ENCODE assay signal across 18 cellular contexts in genomic region chr17:54902017-54902416, GRCh38. TPM values are rescaled to one million over a fixed set of nuclear protein-coding genes. Genes with fewer than 3 reads are reported as not detected.
A peak's percentile ranks its signal among the peaks of the same experiment; 100 is the strongest.
DNase-seq lines count a peak whose midpoint lies in the region; ATAC-seq and TF ChIP-seq lines count a peak whose summit lies in the region.
"Had no signal": no experiment of that assay in that cellular context is flagged by ENCODE, and none has a peak within 500 bp of the region (broad histone marks: within the 10 kb centered on the region; RNA-seq: fewer than 3 reads in every experiment).

No MANE protein-coding gene starts in this region.

- H3K4me1 ChIP-seq in H9 (ENCODE audit: insufficient read depth, low read length) (peaks cover 3% of the 10 kb centered on the region; the same call in 1 of the 2 replicates), ascending aorta (no peaks in the 10 kb centered on the region), iPS-20b (ENCODE audit: insufficient read depth, low read length) (peaks cover 18% of the 10 kb centered on the region), trophoblast cell (ENCODE audit: control insufficient read depth in 1 of 2, insufficient read depth in 2 of 2, low read length in 2 of 2) (peaks cover 3 to 6% of the 10 kb centered on the region in 2 experiments), prostate gland (replicated peaks) (peaks cover 13% of the 10 kb centered on the region)

- H3K23ac ChIP-seq in H9 (ENCODE audit: insufficient read length, low read depth, low read length): no peak overlapping the region
- no peak overlapping the region for H3K23ac ChIP-seq in trophoblast cell (ENCODE audit: low read length)

- peaks cover 26 to 33% of the 10 kb centered on the region in 2 experiments for H3K4me1 Mint-ChIP-seq in H9
- peaks cover 8% of the 10 kb centered on the region for H3K4me1 Mint-ChIP-seq in activated T-cell treated with anti-CD3 and anti-CD28 coated beads, Interleukin-2, amount 50 U/mL, for 4 hours (ENCODE audit: low read depth)

- H2BK5ac ChIP-seq in H9 (ENCODE audit: insufficient read length, low read length) (no peak overlapping the region), trophoblast cell (ENCODE audit: low read depth, low read length, poor library complexity) (no peak overlapping the region)

- H3K14ac ChIP-seq in H9 (ENCODE audit: insufficient read depth, low read length) (no peak overlapping the region), trophoblast cell (ENCODE audit: low read length) (no peak overlapping the region)

- H3K79me2 ChIP-seq in H9 (ENCODE audit: insufficient read depth, low read length) (peaks cover 11% of the 10 kb centered on the region; the same call in 1 of the 2 replicates), trophoblast cell (ENCODE audit: control insufficient read depth, insufficient read depth, low read length, poor library complexity) (no peaks in the 10 kb centered on the region)

- H3K27ac Mint-ChIP-seq in H9: peak overlapping the region in 2 of 3 experiments; percentile 52 to 61; a peak in 2 of 7 replicates
- H3K27ac Mint-ChIP-seq: activated CD8-positive, alpha-beta T cell treated with anti-CD3 and anti-CD28 coated beads, Interleukin-2, amount 10 ng/mL, durations not matched to agents 7 days and 5 days; activated T-helper 1 cell treated with anti-CD3 and anti-CD28 coated beads, Interleukin-12 subunit alpha, Interleukin-12 subunit beta, Interleukin-2, Interleukin-4 antibody, amounts not matched to agents 30 ng/mL and 10 ng/mL and 1 ng/mL, durations not matched to agents 14 hours and 24 hours and 36 hours had no signal

- H3T11ph ChIP-seq in H9 (ENCODE audit: low read length): no peak overlapping the region

- H3K79me1 ChIP-seq in H9 (ENCODE audit: insufficient read depth, low read depth, low read length, poor library complexity, severe bottlenecking): no peaks in the 10 kb centered on the region
- H3K79me1 ChIP-seq in trophoblast cell (ENCODE audit: low read length): peaks cover 2% of the 10 kb centered on the region

- H3K4me3 ChIP-seq in ascending aorta (peak overlapping the region; percentile 68 to 69), iPS-20b (ENCODE audit: low read length) (no peak overlapping the region; the same call in 1 of the 2 replicates), trophoblast cell (ENCODE audit: low read depth, low read length) (no peak overlapping the region), prostate gland (peak overlapping the region in 1 of 2 donors; percentile 50)

- H3K56ac ChIP-seq in H9 (ENCODE audit: insufficient read length, low read depth, low read length): no peak overlapping the region

- DNase-seq in H9 (no peak), ascending aorta (ENCODE audit: low spot score in 2 of 2) (no peak), trophoblast cell (no peak), posterior cingulate gyrus (no peak), prostate gland (ENCODE audit: low spot score) (no peak), OCI-M2 (lab: John Stamatoyannopoulos, UW; ENCODE audit: unreplicated experiment) (no peak)
- DNase-seq in activated T-cell treated with anti-CD3 and anti-CD28 coated beads, Interleukin-2, amount 50 U/mL, for 4 hours: no peak
- DNase-seq: activated CD8-positive, alpha-beta T cell treated with anti-CD3 and anti-CD28 coated beads, Interleukin-2, amount 10 ng/mL, durations not matched to agents 7 days and 5 days; AML-193; effector CD8-positive, alpha-beta T cell; hippocampal formation; left ventricle myocardium superior; OCI-M1; stimulated activated CD4-positive, alpha-beta T cell treated with anti-CD3 and anti-CD28 coated beads, Interleukin-2, amount 100 ng/mL, for 24 hours; WERI-Rb-1 had no signal

- H2AK5ac ChIP-seq in H9 (ENCODE audit: insufficient read length, low read length): no peak overlapping the region
- peak overlapping the region; percentile 47 for H2AK5ac ChIP-seq in trophoblast cell (ENCODE audit: low read length)

- H3K4me3 Mint-ChIP-seq in H9: peak overlapping the region in 1 of 2 experiments; percentile 92; a peak in 4 of 5 replicates
- H3K4me3 Mint-ChIP-seq in activated T-cell treated with anti-CD3 and anti-CD28 coated beads, Interleukin-2, amount 50 U/mL, for 4 hours: no peak overlapping the region
- H3K4me3 Mint-ChIP-seq: activated CD8-positive, alpha-beta T cell treated with anti-CD3 and anti-CD28 coated beads, Interleukin-2, amount 10 ng/mL, durations not matched to agents 7 days and 5 days; activated T-helper 1 cell treated with anti-CD3 and anti-CD28 coated beads, Interleukin-12 subunit alpha, Interleukin-12 subunit beta, Interleukin-2, Interleukin-4 antibody, amounts not matched to agents 30 ng/mL and 10 ng/mL and 1 ng/mL, durations not matched to agents 14 hours and 24 hours and 36 hours had no signal

- no peaks in the 10 kb centered on the region for H3K9me3 Mint-ChIP-seq in H9
- no peaks in the 10 kb centered on the region for H3K9me3 Mint-ChIP-seq in activated T-cell treated with anti-CD3 and anti-CD28 coated beads, Interleukin-2, amount 50 U/mL, for 4 hours
- H3K9me3 Mint-ChIP-seq: activated T-helper 1 cell treated with anti-CD3 and anti-CD28 coated beads, Interleukin-12 subunit alpha, Interleukin-12 subunit beta, Interleukin-2, Interleukin-4 antibody, amounts not matched to agents 30 ng/mL and 10 ng/mL and 1 ng/mL, durations not matched to agents 14 hours and 24 hours and 36 hours had no signal

- H3K18ac ChIP-seq in H9 (ENCODE audit: insufficient read length, low read depth, low read length) (no peak overlapping the region), trophoblast cell (ENCODE audit: low read length) (no peak overlapping the region)

- no peak for TF ChIP-seq POLR2A in prostate gland (IDR thresholded peaks at IDR 0.05)

- no peak overlapping the region for H3K27ac ChIP-seq in H9 (ENCODE audit: insufficient read length, low read depth, low read length)
- H3K27ac ChIP-seq in ascending aorta: no peak overlapping the region
- H3K27ac ChIP-seq in iPS-20b (ENCODE audit: low read length): no peak overlapping the region
- no peak overlapping the region for H3K27ac ChIP-seq in trophoblast cell (ENCODE audit: low read depth, low read length)
- H3K27ac ChIP-seq in prostate gland: peak overlapping the region in 1 of 2 donors; percentile 74
- H3K27ac ChIP-seq: WERI-Rb-1 had no signal

- no peak overlapping the region for H4K91ac ChIP-seq in H9 (ENCODE audit: insufficient read length, low read depth, low read length)
- no peak overlapping the region for H4K91ac ChIP-seq in trophoblast cell (ENCODE audit: low read depth, low read length)

- ATAC-seq in activated T-cell treated with anti-CD3 and anti-CD28 coated beads, Interleukin-2, amount 50 U/mL, for 4 hours: no peak
- ATAC-seq: activated CD8-positive, alpha-beta T cell treated with anti-CD3 and anti-CD28 coated beads, Interleukin-2, amount 10 ng/mL, durations not matched to agents 7 days and 5 days; left ventricle myocardium superior had no signal

- H3K23me2 ChIP-seq in H9 (ENCODE audit: insufficient read length, low read depth, low read length, poor library complexity, severe bottlenecking): peaks cover 11% of the 10 kb centered on the region

- H3K36me3 ChIP-seq in ascending aorta (peaks cover 0 to 5% of the 10 kb centered on the region in 2 donors), iPS-20b (ENCODE audit: insufficient read depth, low read depth, low read length) (peaks cover 28% of the 10 kb centered on the region), trophoblast cell (ENCODE audit: control insufficient read depth in 1 of 2, insufficient read depth in 2 of 2, low read length in 2 of 2) (peaks cover 0 to 2% of the 10 kb centered on the region in 2 experiments), prostate gland (no peaks in the 10 kb centered on the region)
- H3K36me3 ChIP-seq: WERI-Rb-1 had no signal

- no peak overlapping the region for H2BK20ac ChIP-seq in H9 (ENCODE audit: low read depth, low read length, poor library complexity, severe bottlenecking)

- no peak overlapping the region for H4K12ac ChIP-seq in trophoblast cell (ENCODE audit: low read depth, low read length)

- H3K36me3 Mint-ChIP-seq in H9 (ENCODE audit: insufficient read depth in 1 of 3, low read depth in 3 of 3): peaks cover 30 to 31% (median 31%) of the 10 kb centered on the region in 3 experiments; a peak in 6 of 7 replicates
- no peaks in the 10 kb centered on the region for H3K36me3 Mint-ChIP-seq in activated T-cell treated with anti-CD3 and anti-CD28 coated beads, Interleukin-2, amount 50 U/mL, for 4 hours (ENCODE audit: insufficient read depth)

- H2AFZ ChIP-seq in H9 (ENCODE audit: low read length): no peak overlapping the region
- H2AFZ ChIP-seq in trophoblast cell (ENCODE audit: insufficient read depth, low read length, poor library complexity): no peak overlapping the region

- H3K27me3 ChIP-seq in H9 (ENCODE audit: insufficient read depth, low read length) (no peaks in the 10 kb centered on the region), ascending aorta (no peaks in the 10 kb centered on the region), iPS-20b (ENCODE audit: insufficient read depth, low read length) (no peaks in the 10 kb centered on the region), trophoblast cell (ENCODE audit: insufficient read depth, low read length) (no peaks in the 10 kb centered on the region), prostate gland (replicated peaks; ENCODE audit: insufficient read depth) (no peaks in the 10 kb centered on the region)

- H4K5ac ChIP-seq in H9 (ENCODE audit: insufficient read length, low read depth, low read length): no peak overlapping the region

- intact Hi-C loops in ascending aorta (cut with DNase I): loop anchor here (10.0 kb wide), 1 partner anchor 373 kb away; no protein-coding TSS in a partner anchor
- intact Hi-C loops in posterior cingulate gyrus (cut with DNase I): no loop called here
- intact Hi-C loops in prostate gland (cut with DNase I): loop anchor here (5.0 kb wide), 1 partner anchor 65 kb away; the partner anchor contains the start of genes COX11 and STXBP4

- H3K9ac ChIP-seq in H9 (ENCODE audit: extremely low read depth, insufficient read length, low read length) (peak overlapping the region; percentile 8), iPS-20b (ENCODE audit: low read depth, low read length) (peak overlapping the region; percentile 83; the same call in 1 of the 2 replicates), trophoblast cell (ENCODE audit: low read length) (no peak overlapping the region)

- no CpG with 5 or more reads among the region's 9 CpGs for WGBS in H9 (ENCODE audit: extremely low coverage, insufficient read length, low lambda C conversion rate)
- no CpG with 5 or more reads among the region's 9 CpGs for WGBS in trophoblast cell (ENCODE audit: extremely low coverage, insufficient coverage, insufficient read length)
- 94% methylated on average over 9 of the region's 9 CpGs for WGBS in prostate gland

- H4K8ac ChIP-seq in H9 (replicated peaks; ENCODE audit: insufficient read length, low read depth, low read length) (no peak overlapping the region), trophoblast cell (ENCODE audit: low read depth, low read length) (no peak overlapping the region)

- H2BK12ac ChIP-seq in H9 (ENCODE audit: insufficient read length, low read depth, low read length): no peak overlapping the region
- no peak overlapping the region for H2BK12ac ChIP-seq in trophoblast cell (ENCODE audit: low read length)

- TF ChIP-seq CTCF in H9 (conservative IDR thresholded peaks at IDR 0.05): no peak
- no peak for TF ChIP-seq CTCF in ascending aorta (IDR thresholded peaks at IDR 0.05)
- TF ChIP-seq CTCF in prostate gland (IDR thresholded peaks at IDR 0.05): no peak

- peak overlapping the region; percentile 91 for H3K4me2 ChIP-seq in H9 (ENCODE audit: insufficient read depth, insufficient read length, low read length)
- H3K4me2 ChIP-seq in trophoblast cell (ENCODE audit: low read length): no peak overlapping the region

- H2BK120ac ChIP-seq in H9 (ENCODE audit: low read depth, low read length, poor library complexity, severe bottlenecking): no peak overlapping the region
- no peak overlapping the region for H2BK120ac ChIP-seq in trophoblast cell (ENCODE audit: insufficient read depth, low read length, poor library complexity)

- no peaks in the 10 kb centered on the region for H3K27me3 Mint-ChIP-seq in H9 (ENCODE audit: low read depth)
- H3K27me3 Mint-ChIP-seq in activated T-cell treated with anti-CD3 and anti-CD28 coated beads, Interleukin-2, amount 50 U/mL, for 4 hours (ENCODE audit: low read depth): peaks cover 24% of the 10 kb centered on the region

- H4K20me1 ChIP-seq in H9 (ENCODE audit: control insufficient read depth, insufficient read depth, insufficient read length): no peaks in the 10 kb centered on the region

- H3K9me3 ChIP-seq in H9 (ENCODE audit: control insufficient read depth, low read depth, low read length): no peaks in the 10 kb centered on the region
- H3K9me3 ChIP-seq in ascending aorta: no peaks in the 10 kb centered on the region
- no peaks in the 10 kb centered on the region for H3K9me3 ChIP-seq in iPS-20b (ENCODE audit: insufficient read depth, low read depth, low read length)
- no peaks in the 10 kb centered on the region for H3K9me3 ChIP-seq in trophoblast cell (ENCODE audit: insufficient read depth, low read depth, low read length)
- H3K9me3 ChIP-seq in prostate gland: no peaks in the 10 kb centered on the region
- H3K9me3 ChIP-seq: MG63 had no signal

- H2BK15ac ChIP-seq in H9 (ENCODE audit: low read depth, low read length): no peak overlapping the region

- H3K4ac ChIP-seq in H9 (ENCODE audit: low read depth, low read length) (no peak overlapping the region), trophoblast cell (ENCODE audit: low read depth, low read length) (no peak overlapping the region)

RNA-seq across cellular contexts. Expression of gene TOM1L1, which starts 1.4 kb away (rescaled TPM):
- total RNA-seq in H9 (2021) (43.4 and 44.6 TPM in 2 replicates), ascending aorta (31.0 TPM), prostate gland (10 to 100 TPM; 52.8 to 81.3 TPM)
- 16.0 and 16.8 TPM in 2 replicates for polyA plus RNA-seq in trophoblast cell (2013)
- under 1 TPM; 0.45 to 0.63 (median 0.51) TPM for total RNA-seq in activated T-cell treated with anti-CD3 and anti-CD28 coated beads, Interleukin-2, amount 50 U/mL, for 4 hours
- total RNA-seq: activated CD8-positive, alpha-beta T cell treated with anti-CD3 and anti-CD28 coated beads, Interleukin-2, amount 10 ng/mL, durations not matched to agents 7 days and 5 days had no signal

Comparison
In these comparisons a context has a peak if more than half of its experiments do, and no peak if none do; other contexts are left out.
1. H3K4me3 ChIP-seq: peak in ascending aorta (2 of 2); none in iPS-20b (single experiment) and trophoblast cell (single experiment).
2. RNA of gene TOM1L1, which starts 1.4 kb away (total RNA-seq): 52.8 to 81.3 TPM in prostate gland, 43.4 to 44.6 TPM in H9 and 31.0 TPM in ascending aorta (single experiment); 0.45 to 0.63 TPM in activated T-cell treated with anti-CD3 and anti-CD28 coated beads, Interleukin-2, amount 50 U/mL, for 4 hours; every median in the first group is over 10 times any median in the second.